ENCODE assay signal across 26 cellular contexts in the genomic region with DNA sequence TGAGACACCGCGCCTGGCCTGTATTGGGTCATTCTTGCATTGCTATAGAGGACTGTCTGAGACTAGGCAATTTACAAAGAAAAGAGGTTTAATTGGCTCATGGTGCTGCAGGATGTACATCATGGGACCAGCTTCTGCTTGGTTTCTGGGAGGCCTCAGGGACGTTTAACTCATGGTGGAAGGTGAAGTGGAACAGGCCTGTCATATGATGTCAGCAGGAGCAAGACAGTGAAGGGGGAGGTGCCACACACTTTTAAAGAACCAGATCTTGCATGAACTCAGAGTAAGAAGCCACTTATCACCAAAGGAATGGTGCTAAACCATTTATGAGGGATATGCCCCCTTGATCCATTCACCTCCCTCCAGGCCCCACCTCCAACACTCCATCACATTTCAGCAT. TPM values are rescaled to one million over a fixed set of nuclear protein-coding genes. Genes with fewer than 3 reads are reported as not detected.
DNase-seq lines count a peak whose midpoint lies in the region; ATAC-seq, FAIRE-seq and TF ChIP-seq lines count a peak whose summit lies in the region.
"Had no signal": no experiment of that assay in that cellular context is flagged by ENCODE, and none has a peak within 500 bp of the region (broad histone marks: within the 10 kb centered on the region; RNA-seq: fewer than 3 reads in every experiment).

No MANE protein-coding gene starts in this region.

- FAIRE-seq in K562 (lab: Jason Lieb, UNC), result no peak
- FAIRE-seq: D721Med, GM18507 had no signal

- H3K36me3 ChIP-seq in K562 (ENCODE audit: control insufficient read depth, insufficient read depth, low read length) (peaks cover 7% of the 10 kb centered on the region; the same call in 2 of the 3 replicates), vagina (peaks cover 0 to 39% of the 10 kb centered on the region in 2 donors)

- no peak for TF ChIP-seq POLR2A in K562 (conservative IDR thresholded peaks at IDR 0.05)
- TF ChIP-seq POLR2A in vagina (IDR thresholded peaks at IDR 0.05), result no peak

- H3K9me3 ChIP-seq in K562 (replicated peaks; ENCODE audit: control insufficient read depth, insufficient read depth, low read depth, low read length), result no peaks in the 10 kb centered on the region
- no peaks in the 10 kb centered on the region for H3K9me3 ChIP-seq in vagina

- H3K27me3 Mint-ChIP-seq in stimulated activated naive CD8-positive, alpha-beta T cell treated with anti-CD3 and anti-CD28 coated beads, Interleukin-15, Interleukin-2, amounts not matched to agents 100 ng/mL and 50 ng/mL, for 24 hours, result no peaks in the 10 kb centered on the region
- H3K27me3 Mint-ChIP-seq: B cell had no signal

- CTCF ChIA-PET in K562 (lab: Yijun Ruan, JAX; ENCODE audit: low intra/inter-chr PET ratio), result no interaction called here

- no peak overlapping the region for H3K9ac ChIP-seq in K562 (ENCODE audit: insufficient read depth in 1 of 2, low read depth in 2 of 2, low read length in 2 of 2)
- H3K9ac ChIP-seq: GM23248 had no signal

- TF ChIP-seq CTCF in K562 (IDR thresholded peaks at IDR 0.05 in 2 of 3, conservative IDR thresholded peaks at IDR 0.05 in 1 of 3; ENCODE audit: insufficient read depth in 2 of 3, low read depth in 1 of 3, low read length in 3 of 3) (no peak), vagina (IDR thresholded peaks at IDR 0.05) (no peak)

- H3K4me1 Mint-ChIP-seq in stimulated activated naive CD8-positive, alpha-beta T cell treated with anti-CD3 and anti-CD28 coated beads, Interleukin-15, Interleukin-2, amounts not matched to agents 100 ng/mL and 50 ng/mL, for 24 hours (ENCODE audit: low read depth), result peaks cover 22% of the 10 kb centered on the region
- H3K4me1 Mint-ChIP-seq in stimulated activated effector memory CD8-positive, alpha-beta T cell treated with anti-CD3 and anti-CD28 coated beads, Interleukin-12 subunit alpha, Interleukin-12 subunit beta, amount 100 ng/mL, for 72 hours, result peaks cover 19% of the 10 kb centered on the region

- no peak overlapping the region for H3K4me2 ChIP-seq in K562 (ENCODE audit: insufficient read depth, low read length)

- H3K9me1 ChIP-seq in K562 (ENCODE audit: control insufficient read depth, insufficient read depth, low read length), result no peaks in the 10 kb centered on the region

- peaks cover 0 to 6% of the 10 kb centered on the region in 2 experiments; a peak in 3 of 5 replicates for H3K4me1 ChIP-seq in K562 (replicated peaks in 1 of 2; ENCODE audit: control insufficient read depth in 2 of 2, insufficient read depth in 2 of 2, low read length in 2 of 2)
- H3K4me1 ChIP-seq in vagina, result no peaks in the 10 kb centered on the region

- no peak overlapping the region for H2AFZ ChIP-seq in K562 (ENCODE audit: low read depth, low read length)
- H2AFZ ChIP-seq: GM23248 had no signal

- H3K4me3 ChIP-seq in K562 (no peak overlapping the region), vagina (no peak overlapping the region)
- H3K4me3 ChIP-seq: GM23248 had no signal

- H3K27ac ChIP-seq in K562 (ENCODE audit: extremely low read depth, low read depth, low read length) (no peak overlapping the region), vagina (no peak overlapping the region)
- H3K27ac ChIP-seq: 22Rv1, C4-2B, GM23248, RWPE1 had no signal

- POLR2A ChIA-PET in K562 (lab: Yijun Ruan, JAX), result no interaction called here

- H3K4me3 Mint-ChIP-seq in stimulated activated naive CD8-positive, alpha-beta T cell treated with anti-CD3 and anti-CD28 coated beads, Interleukin-15, Interleukin-2, amounts not matched to agents 100 ng/mL and 50 ng/mL, for 24 hours, result no peak overlapping the region
- H3K4me3 Mint-ChIP-seq in stimulated activated effector memory CD8-positive, alpha-beta T cell treated with anti-CD3 and anti-CD28 coated beads, Interleukin-12 subunit alpha, Interleukin-12 subunit beta, amount 100 ng/mL, for 72 hours, result no peak overlapping the region
- H3K4me3 Mint-ChIP-seq: B cell had no signal

- peaks cover 77% of the 10 kb centered on the region for H3K36me3 Mint-ChIP-seq in stimulated activated naive CD8-positive, alpha-beta T cell treated with anti-CD3 and anti-CD28 coated beads, Interleukin-15, Interleukin-2, amounts not matched to agents 100 ng/mL and 50 ng/mL, for 24 hours (ENCODE audit: low read depth)
- peaks cover 97% of the 10 kb centered on the region for H3K36me3 Mint-ChIP-seq in stimulated activated effector memory CD8-positive, alpha-beta T cell treated with anti-CD3 and anti-CD28 coated beads, Interleukin-12 subunit alpha, Interleukin-12 subunit beta, amount 100 ng/mL, for 72 hours

- in situ Hi-C loops in K562 (cut with MboI), result no loop called here
- in situ Hi-C loops in KBM-7 (cut with MboI; ENCODE audit: low pct_unique_long_range_greater_than_20kb, low sequenced_read_pairs), result no loop called here

- no peaks in the 10 kb centered on the region for H3K79me2 ChIP-seq in K562 (ENCODE audit: control insufficient read depth, insufficient read depth, low read length)

- DNase-seq in NCI-H82 (lab: John Stamatoyannopoulos, UW) (peak; percentile 17), NCI-H82 treated with DMSO at 0.1 percent for 48 hours (lab: John Stamatoyannopoulos, UW; ENCODE audit: unreplicated experiment) (no peak), K562 (ENCODE audit: extremely low read depth in 1 of 4, low spot score in 3 of 4) (no peak), vagina (ENCODE audit: extremely low spot score in 2 of 2) (no peak), KBM-7 (no peak)
- no peak for DNase-seq in stimulated activated naive CD8-positive, alpha-beta T cell treated with anti-CD3 and anti-CD28 coated beads, Interleukin-15, Interleukin-2, amounts not matched to agents 100 U/mL and 50 U/mL, for 24 hours
- DNase-seq in stimulated activated effector memory CD8-positive, alpha-beta T cell treated with anti-CD3 and anti-CD28 coated beads, Interleukin-12 subunit alpha, Interleukin-12 subunit beta, amount 100 ng/mL, for 72 hours (ENCODE audit: low spot score in 2 of 2), result no peak
- DNase-seq: GM23248, H7, Kasumi-1, NCI-H1105, NCI-H1436 treated with DMSO at 0.1 percent for 48 hours, NCI-H187 treated with DMSO at 0.1 percent for 48 hours, NCI-H446 treated with DMSO at 0.1 percent for 48 hours, NCI-H526, SHP77 had no signal

- no peak for ATAC-seq in stimulated activated naive CD8-positive, alpha-beta T cell treated with anti-CD3 and anti-CD28 coated beads, Interleukin-15, Interleukin-2, amounts not matched to agents 100 U/mL and 50 U/mL, for 24 hours
- peak; percentile 48; the same call in 1 of the 3 replicates for ATAC-seq in K562
- ATAC-seq in stimulated activated effector memory CD8-positive, alpha-beta T cell treated with anti-CD3 and anti-CD28 coated beads, Interleukin-12 subunit alpha, Interleukin-12 subunit beta, amount 100 ng/mL, for 72 hours, result no peak
- ATAC-seq: Panc1 had no signal

- no peaks in the 10 kb centered on the region for H3K9me3 Mint-ChIP-seq in stimulated activated naive CD8-positive, alpha-beta T cell treated with anti-CD3 and anti-CD28 coated beads, Interleukin-15, Interleukin-2, amounts not matched to agents 100 ng/mL and 50 ng/mL, for 24 hours
- H3K9me3 Mint-ChIP-seq in stimulated activated effector memory CD8-positive, alpha-beta T cell treated with anti-CD3 and anti-CD28 coated beads, Interleukin-12 subunit alpha, Interleukin-12 subunit beta, amount 100 ng/mL, for 72 hours, result no peaks in the 10 kb centered on the region

- H3K27me3 ChIP-seq in K562 (ENCODE audit: control insufficient read depth in 2 of 2, insufficient read depth in 2 of 2, low read length in 2 of 2) (no peaks in the 10 kb centered on the region), vagina (no peaks in the 10 kb centered on the region)

- intact Hi-C loops in K562 (cut with micrococcal nuclease), result no loop called here
- intact Hi-C loops in vagina (cut with DNase I), result no loop called here

- no peaks in the 10 kb centered on the region for H4K20me1 ChIP-seq in K562 (replicated peaks; ENCODE audit: control insufficient read depth, insufficient read depth, low read length)

- no peak for TF ChIP-seq RAD21 in K562 (CRISPR knock-in tag; conservative IDR thresholded peaks at IDR 0.05 in 1 of 2, IDR thresholded peaks at IDR 0.05 in 1 of 2)

- WGBS in K562 (ENCODE audit: insufficient coverage, low coverage, missing lambda C conversion rate), result 67% methylated on average over 3 of the region's 3 CpGs

- no TSS peak for BruUV-seq in K562 (replicated peaks; lab: Mats Ljungman, UMichigan)

- peak overlapping the region; percentile 23 for H3K27ac Mint-ChIP-seq in stimulated activated naive CD8-positive, alpha-beta T cell treated with anti-CD3 and anti-CD28 coated beads, Interleukin-15, Interleukin-2, amounts not matched to agents 100 ng/mL and 50 ng/mL, for 24 hours
- H3K27ac Mint-ChIP-seq in stimulated activated effector memory CD8-positive, alpha-beta T cell treated with anti-CD3 and anti-CD28 coated beads, Interleukin-12 subunit alpha, Interleukin-12 subunit beta, amount 100 ng/mL, for 72 hours, result peak overlapping the region; percentile 37
- H3K27ac Mint-ChIP-seq: B cell had no signal

- no peak for TF ChIP-seq EP300 in K562 (IDR thresholded peaks at IDR 0.05; ENCODE audit: low read length)

RNA-seq across cellular contexts. Expression of a gene that starts 18.7 kb away (rescaled TPM):
- total RNA-seq in K562 (2011; cell fraction: chromatin; rRNA removed; ENCODE audit: low replicate concordance), result 58.7 and 125 TPM in 2 replicates
- 30.7 and 35.2 TPM in 2 replicates for total RNA-seq in K562 (2011; cell fraction: nucleolus; rRNA removed)
- total RNA-seq in K562 (2011; cell fraction: nucleoplasm; rRNA removed), result 52.3 and 75.5 TPM in 2 replicates
- total RNA-seq in K562 (2014; rRNA removed), result 9.9 and 11.5 TPM in 2 replicates
- total RNA-seq in K562 (2014; rRNA removed; fragmentation: Illumina TruSeq; extraction: Trizol), result 25.2 and 26.4 TPM in 2 replicates
- total RNA-seq in K562 (2015; rRNA removed; fragmentation: Illumina TruSeq; extraction: Trizol), result 22.0 and 23.8 TPM in 2 replicates
- 16.0 and 18.6 TPM in 2 replicates for total RNA-seq in K562 (2021)
- 16.0 and 20.8 TPM in 2 replicates for polyA plus RNA-seq in K562 (2011; rRNA removed)
- polyA plus RNA-seq in K562 (2011; cell fraction: cytosol; rRNA removed), result 8.3 and 10.2 TPM in 2 replicates
- 61.8 and 88.2 TPM in 2 replicates for polyA plus RNA-seq in K562 (2011; cell fraction: nucleus; rRNA removed)
- polyA plus RNA-seq in K562 (2012), result 16.8 and 17.4 TPM in 2 replicates
- 18.3 and 25.5 TPM in 2 replicates for polyA plus RNA-seq in K562 (2014; fragmentation: Illumina TruSeq; extraction: Trizol)
- polyA plus RNA-seq in K562 (2014; fragmentation: Nextera tagmentation; extraction: Ambion mirVana), result 10 to 100 TPM; 17.4 to 18.3 TPM
- polyA plus RNA-seq in K562 (2014; rRNA removed), result 20.6 and 23.1 TPM in 2 replicates
- 22.6 and 27.3 TPM in 2 replicates for polyA minus RNA-seq in K562 (2011; rRNA and poly(A)+ RNA removed)
- 6.9 and 7.1 TPM in 2 replicates for polyA minus RNA-seq in K562 (2011; cell fraction: cytosol; rRNA and poly(A)+ RNA removed)
- polyA minus RNA-seq in K562 (2011; cell fraction: nucleus; rRNA and poly(A)+ RNA removed), result 27.2 and 38.7 TPM in 2 replicates
- total RNA-seq in vagina, result 31.9 TPM

RNA-seq across cellular contexts. Expression of a gene that starts 32.8 kb away (rescaled TPM):
- total RNA-seq in K562 (2011; cell fraction: chromatin; rRNA removed; ENCODE audit: low replicate concordance), result not detected in 2 replicates
- not detected in 2 replicates for total RNA-seq in K562 (2011; cell fraction: nucleolus; rRNA removed)
- total RNA-seq in K562 (2011; cell fraction: nucleoplasm; rRNA removed), result not detected in 2 replicates
- total RNA-seq in K562 (2014; rRNA removed) (not detected in 2 replicates), K562 (2014; rRNA removed; fragmentation: Illumina TruSeq; extraction: Trizol) (not detected in 2 replicates), K562 (2015; rRNA removed; fragmentation: Illumina TruSeq; extraction: Trizol) (not detected in 2 replicates), K562 (2021) (not detected in 2 replicates), vagina (not detected)
- polyA plus RNA-seq in K562 (2011; rRNA removed) (not detected in 2 replicates), K562 (2014; fragmentation: Illumina TruSeq; extraction: Trizol) (not detected in 2 replicates), K562 (2014; fragmentation: Nextera tagmentation; extraction: Ambion mirVana) (not detected), K562 (2014; rRNA removed) (not detected in 2 replicates)
- not detected in 2 replicates for polyA plus RNA-seq in K562 (2011; cell fraction: cytosol; rRNA removed)
- not detected in 2 replicates for polyA plus RNA-seq in K562 (2011; cell fraction: nucleus; rRNA removed)
- polyA plus RNA-seq in K562 (2012), result not detected in 2 replicates
- polyA minus RNA-seq in K562 (2011; rRNA and poly(A)+ RNA removed), result not detected in 2 replicates
- not detected in 2 replicates for polyA minus RNA-seq in K562 (2011; cell fraction: cytosol; rRNA and poly(A)+ RNA removed)
- polyA minus RNA-seq in K562 (2011; cell fraction: nucleus; rRNA and poly(A)+ RNA removed), result not detected in 2 replicates
- total RNA-seq: HT-29, OCI-LY7 had no signal
- polyA plus RNA-seq: GM23248 had no signal
